Comparison of ENCODE assay signal across 8 cellular contexts in the genomic region with DNA sequence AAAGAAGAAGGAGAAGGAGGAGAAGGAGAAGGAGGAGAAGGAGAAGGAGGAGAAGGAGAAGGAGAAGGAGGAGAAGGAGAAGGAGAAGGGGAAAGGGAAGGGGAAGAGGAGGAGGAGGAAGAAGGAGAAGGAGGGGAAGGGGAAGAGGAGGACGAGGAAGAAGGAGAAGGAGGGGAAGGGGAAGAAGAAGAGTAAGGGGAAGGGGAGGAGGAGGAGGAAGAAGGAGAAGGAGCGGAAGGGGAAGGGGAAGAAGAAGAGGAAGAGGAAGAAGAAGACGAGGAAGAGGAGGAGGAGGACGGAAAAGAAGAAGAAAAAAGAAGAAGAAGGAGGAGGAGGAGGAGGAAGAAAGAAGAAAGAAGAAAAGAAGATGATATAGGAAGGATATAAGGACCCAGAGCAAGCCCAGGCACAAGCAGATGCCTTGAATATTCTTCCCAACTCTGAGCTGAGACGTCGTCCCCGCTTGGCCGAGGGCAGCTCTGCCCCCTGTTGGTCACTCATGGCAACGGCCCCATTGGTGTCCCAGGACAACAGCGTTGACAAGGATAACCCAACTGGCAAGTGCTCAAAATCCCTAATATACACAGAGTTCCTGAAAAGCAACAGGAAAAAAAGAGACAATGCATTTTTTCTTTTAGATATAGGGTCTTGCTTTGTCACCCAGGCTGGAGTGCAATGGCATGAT.
DNase-seq lines count a peak whose midpoint lies in the region; ATAC-seq and TF ChIP-seq lines count a peak whose summit lies in the region.

No MANE protein-coding gene starts in this region.

- peak; percentile 40 for DNase-seq in activated T-cell treated with anti-CD3 and anti-CD28 coated beads for 48 hours (ENCODE audit: low read depth)
- DNase-seq in activated T-cell treated with anti-CD3 and anti-CD28 coated beads for 4 hours, result no peak
- DNase-seq in OCI-M1 (lab: John Stamatoyannopoulos, UW), result peak; percentile 84
- DNase-seq in fibroblast of mammary gland (ENCODE audit: low read depth), result peak; percentile 31
- peak; percentile 13 to 40 for DNase-seq in stimulated activated CD4-positive, alpha-beta T cell treated with anti-CD3 and anti-CD28 coated beads, Interleukin-4, amount 100 ng/mL, for 48 hours (ENCODE audit: low read depth in 2 of 2)
- DNase-seq in NCI-H2081 treated with DMSO at 0.1 percent for 48 hours (lab: John Stamatoyannopoulos, UW), result no peak
- DNase-seq in NCI-H2171 treated with DMSO at 0.1 percent for 48 hours (lab: John Stamatoyannopoulos, UW), result no peak

- no peak for ATAC-seq in GM18519 (IDR thresholded peaks at IDR 0.05; ENCODE audit: low FRiP score, unreplicated experiment)

- peak; percentile 73 for TF ChIP-seq CTCF in fibroblast of mammary gland (conservative IDR thresholded peaks at IDR 0.05; ENCODE audit: control insufficient read depth, insufficient read depth, low read depth, low read length)

- H3K4me3 ChIP-seq in fibroblast of mammary gland (ENCODE audit: control insufficient read depth, low read depth, low read length), result no peak overlapping the region

Comparison
In these comparisons a context has a peak if more than half of its experiments do, and no peak if none do; other contexts are left out.
1. DNase-seq: peak in activated T-cell treated with anti-CD3 and anti-CD28 coated beads for 48 hours (single experiment), OCI-M1 (single experiment), fibroblast of mammary gland (single experiment) and stimulated activated CD4-positive, alpha-beta T cell treated with anti-CD3 and anti-CD28 coated beads, Interleukin-4, amount 100 ng/mL, for 48 hours (2 of 2); none in activated T-cell treated with anti-CD3 and anti-CD28 coated beads for 4 hours (single experiment), NCI-H2081 treated with DMSO at 0.1 percent for 48 hours (single experiment) and NCI-H2171 treated with DMSO at 0.1 percent for 48 hours (single experiment).